In the genomic region with DNA sequence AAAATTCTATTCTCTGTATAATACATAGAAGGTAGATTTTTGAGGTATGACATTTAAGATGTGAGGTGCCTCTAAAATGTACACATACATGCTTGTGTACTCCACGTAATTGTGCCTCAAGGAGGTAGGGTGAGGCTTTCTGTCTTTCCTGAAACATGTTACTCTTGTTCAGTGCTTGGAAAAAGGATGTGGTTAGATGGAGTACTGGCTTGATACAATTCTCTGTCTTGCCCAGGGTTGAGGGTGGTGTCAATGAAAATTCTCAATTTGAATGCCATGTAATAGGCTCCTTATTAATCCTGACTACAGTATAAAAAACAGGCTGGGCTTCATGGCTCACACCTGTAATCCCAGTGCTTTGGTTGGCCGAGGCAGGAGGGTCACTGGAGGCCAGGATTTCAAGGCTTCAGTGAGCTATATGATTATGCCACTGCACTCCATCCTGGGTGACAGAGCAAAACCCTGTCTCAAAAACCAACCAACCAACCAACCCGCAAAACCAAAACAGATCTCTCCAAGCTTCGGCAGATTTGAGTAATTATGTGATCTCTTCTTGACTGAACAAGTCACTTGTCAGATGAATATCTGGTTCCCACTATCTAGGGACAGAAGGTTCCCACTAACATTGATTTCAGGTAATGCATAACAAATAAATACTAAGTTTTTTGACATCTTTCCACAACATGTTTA, we compare ENCODE assay signal across 1 cellular context.
TF ChIP-seq lines count a peak whose summit lies in the region.

No MANE protein-coding gene starts in this region.

TF ChIP-seq in SK-N-SH, 30 proteins besides CTCF, POLR2A, EP300 and RAD21 (continued from another document):
- TF ChIP-seq, protein P1, sequence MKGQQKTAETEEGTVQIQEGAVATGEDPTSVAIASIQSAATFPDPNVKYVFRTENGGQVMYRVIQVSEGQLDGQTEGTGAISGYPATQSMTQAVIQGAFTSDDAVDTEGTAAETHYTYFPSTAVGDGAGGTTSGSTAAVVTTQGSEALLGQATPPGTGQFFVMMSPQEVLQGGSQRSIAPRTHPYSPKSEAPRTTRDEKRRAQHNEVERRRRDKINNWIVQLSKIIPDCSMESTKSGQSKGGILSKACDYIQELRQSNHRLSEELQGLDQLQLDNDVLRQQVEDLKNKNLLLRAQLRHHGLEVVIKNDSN (IDR thresholded peaks at IDR 0.05; ENCODE audit: borderline replicate concordance, low read depth), result no peak
- TF ChIP-seq NFIC (IDR thresholded peaks at IDR 0.05; ENCODE audit: borderline replicate concordance) (no peak), ELF1 (IDR thresholded peaks at IDR 0.05) (no peak), SIN3A (IDR thresholded peaks at IDR 0.05; ENCODE audit: borderline replicate concordance, low read depth, low read length) (no peak), TAF1 (IDR thresholded peaks at IDR 0.05; ENCODE audit: borderline replicate concordance, low read depth, low read length) (no peak), JUND (IDR thresholded peaks at IDR 0.05) (no peak), SMC3 (IDR thresholded peaks at IDR 0.05; ENCODE audit: low read depth, low read length) (no peak), TEAD4 (IDR thresholded peaks at IDR 0.05; ENCODE audit: borderline replicate concordance, insufficient read depth) (no peak), RCOR1 (IDR thresholded peaks at IDR 0.05; ENCODE audit: low read length) (no peak), RXRA (IDR thresholded peaks at IDR 0.05; ENCODE audit: borderline replicate concordance, low read depth) (no peak), POLR2AphosphoS5 (IDR thresholded peaks at IDR 0.05; ENCODE audit: low read depth, low read length) (no peak)
- TF ChIP-seq, protein P2, sequence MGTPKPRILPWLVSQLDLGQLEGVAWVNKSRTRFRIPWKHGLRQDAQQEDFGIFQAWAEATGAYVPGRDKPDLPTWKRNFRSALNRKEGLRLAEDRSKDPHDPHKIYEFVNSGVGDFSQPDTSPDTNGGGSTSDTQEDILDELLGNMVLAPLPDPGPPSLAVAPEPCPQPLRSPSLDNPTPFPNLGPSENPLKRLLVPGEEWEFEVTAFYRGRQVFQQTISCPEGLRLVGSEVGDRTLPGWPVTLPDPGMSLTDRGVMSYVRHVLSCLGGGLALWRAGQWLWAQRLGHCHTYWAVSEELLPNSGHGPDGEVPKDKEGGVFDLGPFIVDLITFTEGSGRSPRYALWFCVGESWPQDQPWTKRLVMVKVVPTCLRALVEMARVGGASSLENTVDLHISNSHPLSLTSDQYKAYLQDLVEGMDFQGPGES (IDR thresholded peaks at IDR 0.05; ENCODE audit: low read depth, low read length), result no peak
- TF ChIP-seq, protein P3, sequence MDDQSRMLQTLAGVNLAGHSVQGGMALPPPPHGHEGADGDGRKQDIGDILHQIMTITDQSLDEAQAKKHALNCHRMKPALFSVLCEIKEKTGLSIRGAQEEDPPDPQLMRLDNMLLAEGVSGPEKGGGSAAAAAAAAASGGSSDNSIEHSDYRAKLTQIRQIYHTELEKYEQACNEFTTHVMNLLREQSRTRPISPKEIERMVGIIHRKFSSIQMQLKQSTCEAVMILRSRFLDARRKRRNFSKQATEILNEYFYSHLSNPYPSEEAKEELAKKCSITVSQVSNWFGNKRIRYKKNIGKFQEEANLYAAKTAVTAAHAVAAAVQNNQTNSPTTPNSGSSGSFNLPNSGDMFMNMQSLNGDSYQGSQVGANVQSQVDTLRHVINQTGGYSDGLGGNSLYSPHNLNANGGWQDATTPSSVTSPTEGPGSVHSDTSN (IDR thresholded peaks at IDR 0.05), result no peak
